Comparison of ENCODE assay signal across 9 cellular contexts in the genomic region with DNA sequence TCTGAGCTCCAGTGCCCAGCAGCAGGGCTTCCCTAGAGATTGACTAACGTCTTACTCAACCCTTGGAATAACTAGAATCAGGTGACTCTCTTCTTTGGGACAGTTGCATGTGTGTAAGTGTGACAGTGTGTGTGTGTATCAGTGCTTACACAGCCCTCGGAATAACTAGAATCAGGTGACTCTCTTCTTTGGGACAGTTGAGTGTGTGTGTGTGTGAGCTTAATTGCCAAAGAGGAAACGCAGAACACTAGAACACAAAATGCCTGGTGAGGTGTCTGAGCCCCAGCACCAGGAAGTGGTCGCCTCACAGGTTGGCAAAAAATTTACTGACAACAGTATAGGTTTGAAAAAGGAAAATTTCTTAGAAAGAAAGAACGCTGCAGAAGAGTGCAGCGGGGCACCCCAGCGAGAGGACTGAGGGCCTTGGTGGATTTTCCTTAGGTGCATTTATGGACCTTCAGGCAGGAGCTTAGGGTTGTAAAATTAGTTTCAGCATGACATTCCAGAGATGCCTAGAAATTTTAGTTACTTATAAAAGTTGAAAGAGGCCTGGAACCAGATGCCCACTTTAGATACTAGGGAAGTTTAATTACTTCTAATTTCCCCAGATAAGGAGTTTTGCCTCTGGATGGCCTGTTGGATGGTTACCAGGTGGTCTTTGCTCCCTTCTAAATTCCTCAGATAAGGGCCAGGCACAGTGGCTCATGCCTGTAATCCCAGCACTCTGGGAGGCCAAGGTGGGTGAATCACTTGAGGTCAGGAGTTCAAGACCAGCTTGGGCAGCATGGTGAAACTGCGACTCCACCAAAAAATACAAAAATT. TPM values are rescaled to one million over a fixed set of nuclear protein-coding genes. Genes with fewer than 3 reads are reported as not detected.
DNase-seq lines count a peak whose midpoint lies in the region; ATAC-seq and TF ChIP-seq lines count a peak whose summit lies in the region.
"Had no signal": no experiment of that assay in that cellular context is flagged by ENCODE, and none has a peak within 500 bp of the region (broad histone marks: within the 10 kb centered on the region; RNA-seq: fewer than 3 reads in every experiment).

No MANE protein-coding gene starts in this region.

- H3K4me1 ChIP-seq in endodermal cell (ENCODE audit: control insufficient read depth, insufficient read depth, low read length) (peaks cover 12% of the 10 kb centered on the region), breast epithelium (peaks cover 5 to 13% of the 10 kb centered on the region in 2 donors)

- CTCF ChIA-PET in activated CD4-positive, alpha-beta T cell treated with anti-CD3 and anti-CD28 coated beads, Interleukin-2, amount 10 ng/mL, durations not matched to agents 7 days and 5 days (lab: Charles Lee): interaction anchor here (1.1 to 7.7 kb wide), 7 partner anchors 8 to 61 kb away, joined by 3 to 48 read pairs (median 6); a partner anchor contains a TSS

- no peaks in the 10 kb centered on the region for H3K27me3 Mint-ChIP-seq in activated CD4-positive, alpha-beta T cell treated with anti-CD3 and anti-CD28 coated beads, Interleukin-2, amount 10 ng/mL, durations not matched to agents 7 days and 5 days
- no peaks in the 10 kb centered on the region for H3K27me3 Mint-ChIP-seq in endodermal cell (ENCODE audit: insufficient read depth)
- no peaks in the 10 kb centered on the region for H3K27me3 Mint-ChIP-seq in stimulated activated naive CD8-positive, alpha-beta T cell treated with anti-CD3 and anti-CD28 coated beads, Interleukin-15, amount 100 ng/mL, for 72 hours

- no peak for ATAC-seq in stimulated activated naive CD8-positive, alpha-beta T cell treated with anti-CD3 and anti-CD28 coated beads, Interleukin-15, amount 100 ng/mL, for 72 hours
- no peak for ATAC-seq in GM18858 (IDR thresholded peaks at IDR 0.05; ENCODE audit: unreplicated experiment)

- no peak for TF ChIP-seq CTCF in endodermal cell (conservative IDR thresholded peaks at IDR 0.05)
- TF ChIP-seq CTCF in breast epithelium (IDR thresholded peaks at IDR 0.05): no peak

- H3K27me3 ChIP-seq in endodermal cell (ENCODE audit: control insufficient read depth, insufficient read depth, low read length, poor library complexity, severe bottlenecking): no peaks in the 10 kb centered on the region
- H3K27me3 ChIP-seq in breast epithelium: no peaks in the 10 kb centered on the region

- no peaks in the 10 kb centered on the region for H3K9me3 Mint-ChIP-seq in activated CD4-positive, alpha-beta T cell treated with anti-CD3 and anti-CD28 coated beads, Interleukin-2, amount 10 ng/mL, durations not matched to agents 7 days and 5 days
- no peaks in the 10 kb centered on the region for H3K9me3 Mint-ChIP-seq in endodermal cell
- no peaks in the 10 kb centered on the region for H3K9me3 Mint-ChIP-seq in stimulated activated naive CD8-positive, alpha-beta T cell treated with anti-CD3 and anti-CD28 coated beads, Interleukin-15, amount 100 ng/mL, for 72 hours

- peak; percentile 70 for DNase-seq in activated CD4-positive, alpha-beta T cell treated with anti-CD3 and anti-CD28 coated beads, Interleukin-2, amount 10 ng/mL, durations not matched to agents 7 days and 5 days
- DNase-seq in activated CD4-positive, alpha-beta T cell treated with anti-CD3 and anti-CD28 coated beads for 48 hours: no peak
- DNase-seq in T-helper 9 cell: peak; percentile 24
- no peak for DNase-seq in endodermal cell
- peak in 1 of 2 donors; percentile 40 for DNase-seq in stimulated activated naive CD8-positive, alpha-beta T cell treated with anti-CD3 and anti-CD28 coated beads, Interleukin-15, amount 100 ng/mL, for 72 hours
- no peak for DNase-seq in NCI-H446 (lab: John Stamatoyannopoulos, UW)
- DNase-seq in breast epithelium (ENCODE audit: low spot score in 2 of 2): no peak
- DNase-seq: effector CD8-positive, alpha-beta T cell had no signal

- H3K9ac ChIP-seq in endodermal cell (ENCODE audit: extremely low read depth, low read length, poor library complexity, severe bottlenecking): no peak overlapping the region

- H3K27ac ChIP-seq in endodermal cell (ENCODE audit: low read depth, low read length) (no peak overlapping the region), breast epithelium (peak overlapping the region in 1 of 2 donors; percentile 41)

- H3K27ac Mint-ChIP-seq in activated CD4-positive, alpha-beta T cell treated with anti-CD3 and anti-CD28 coated beads, Interleukin-2, amount 10 ng/mL, durations not matched to agents 7 days and 5 days: peak overlapping the region; percentile 96
- H3K27ac Mint-ChIP-seq in endodermal cell: peak overlapping the region; percentile 58
- peak overlapping the region; percentile 23 to 81 for H3K27ac Mint-ChIP-seq in stimulated activated naive CD8-positive, alpha-beta T cell treated with anti-CD3 and anti-CD28 coated beads, Interleukin-15, amount 100 ng/mL, for 72 hours

- H3K36me3 ChIP-seq in endodermal cell (ENCODE audit: control insufficient read depth, insufficient read depth, low read length) (peaks cover 3% of the 10 kb centered on the region), breast epithelium (no peaks in the 10 kb centered on the region)

- H3K9me3 ChIP-seq in endodermal cell (ENCODE audit: control insufficient read depth, low read length) (no peaks in the 10 kb centered on the region), breast epithelium (no peaks in the 10 kb centered on the region)

- intact Hi-C loops in breast epithelium (cut with DNase I; ENCODE audit: low total_unique reads): no loop called here

- H3K4me3 ChIP-seq in endodermal cell (ENCODE audit: low read length) (no peak overlapping the region), breast epithelium (no peak overlapping the region)

- H3K4me1 Mint-ChIP-seq in activated CD4-positive, alpha-beta T cell treated with anti-CD3 and anti-CD28 coated beads, Interleukin-2, amount 10 ng/mL, durations not matched to agents 7 days and 5 days: peaks cover 64% of the 10 kb centered on the region
- H3K4me1 Mint-ChIP-seq in endodermal cell: peaks cover 42% of the 10 kb centered on the region
- peaks cover 77% of the 10 kb centered on the region for H3K4me1 Mint-ChIP-seq in stimulated activated naive CD8-positive, alpha-beta T cell treated with anti-CD3 and anti-CD28 coated beads, Interleukin-15, amount 100 ng/mL, for 72 hours

- POLR2A ChIA-PET in activated CD4-positive, alpha-beta T cell treated with anti-CD3 and anti-CD28 coated beads, Interleukin-2, amount 10 ng/mL, durations not matched to agents 7 days and 5 days (lab: Charles Lee): interaction anchor here (0.6 to 1.5 kb wide), 3 partner anchors 11 to 969 kb away, joined by 3 to 5 read pairs (median 3); no protein-coding TSS in a partner anchor

- no peak for TF ChIP-seq POLR2A in breast epithelium (IDR thresholded peaks at IDR 0.05)

- H3K36me3 Mint-ChIP-seq in activated CD4-positive, alpha-beta T cell treated with anti-CD3 and anti-CD28 coated beads, Interleukin-2, amount 10 ng/mL, durations not matched to agents 7 days and 5 days (ENCODE audit: low read depth): peaks cover 37% of the 10 kb centered on the region
- no peaks in the 10 kb centered on the region for H3K36me3 Mint-ChIP-seq in endodermal cell (ENCODE audit: low read depth)

- 95 to 96% methylated on average over 7 to 8 of the region's 8 CpGs for WGBS in endodermal cell (ENCODE audit: insufficient coverage in 1 of 2, insufficient read length in 1 of 2), 2 experiments

- H3K4me3 Mint-ChIP-seq in activated CD4-positive, alpha-beta T cell treated with anti-CD3 and anti-CD28 coated beads, Interleukin-2, amount 10 ng/mL, durations not matched to agents 7 days and 5 days: peak overlapping the region; percentile 64
- H3K4me3 Mint-ChIP-seq in endodermal cell: no peak overlapping the region
- H3K4me3 Mint-ChIP-seq in stimulated activated naive CD8-positive, alpha-beta T cell treated with anti-CD3 and anti-CD28 coated beads, Interleukin-15, amount 100 ng/mL, for 72 hours: peak overlapping the region; percentile 50 to 68

RNA-seq across cellular contexts. Expression of a gene that starts 3.7 kb away (rescaled TPM):
- total RNA-seq in activated CD4-positive, alpha-beta T cell treated with anti-CD3 and anti-CD28 coated beads, Interleukin-2, amount 10 ng/mL, durations not matched to agents 7 days and 5 days: 100 to 1,000 TPM; 140 to 143 TPM
- total RNA-seq in endodermal cell (10 to 100 TPM; 78.4 to 84.2 TPM), breast epithelium (10 to 100 TPM; 49.6 to 53.1 (median 52.1) TPM)
- polyA plus RNA-seq in endodermal cell (2013, experiment 1 of 2): 95.1 TPM
- polyA plus RNA-seq in endodermal cell (2013, experiment 2 of 2): 88.3 TPM

RNA-seq across cellular contexts. Expression of a gene that starts 5.4 kb away (rescaled TPM):
- total RNA-seq in activated CD4-positive, alpha-beta T cell treated with anti-CD3 and anti-CD28 coated beads, Interleukin-2, amount 10 ng/mL, durations not matched to agents 7 days and 5 days: 10 to 100 TPM; 25.0 to 29.4 TPM
- total RNA-seq in endodermal cell: 10 to 100 TPM; 21.7 to 28.4 TPM
- 5.8 TPM for polyA plus RNA-seq in endodermal cell (2013, experiment 1 of 2)
- polyA plus RNA-seq in endodermal cell (2013, experiment 2 of 2): 7.1 TPM
- total RNA-seq in breast epithelium: 10 to 100 TPM in 1 of 3 donors, 1 to 10 TPM in 2; 7.3 to 17.8 (median 9.5) TPM

RNA-seq across cellular contexts. Expression of a gene that starts 33.9 kb away (rescaled TPM):
- total RNA-seq in activated CD4-positive, alpha-beta T cell treated with anti-CD3 and anti-CD28 coated beads, Interleukin-2, amount 10 ng/mL, durations not matched to agents 7 days and 5 days: 10 to 100 TPM; 25.2 to 25.7 TPM
- total RNA-seq in endodermal cell (1 to 10 TPM; 4.9 to 5.5 TPM), breast epithelium (10 to 100 TPM in 2 of 3 donors, 1 to 10 TPM in 1; 7.5 to 11.5 (median 10.8) TPM)
- polyA plus RNA-seq in endodermal cell (2013, experiment 1 of 2): 2.8 TPM
- polyA plus RNA-seq in endodermal cell (2013, experiment 2 of 2): 3.1 TPM

RNA-seq across cellular contexts. Expression of a gene that starts 36.6 kb away (rescaled TPM):
- total RNA-seq in activated CD4-positive, alpha-beta T cell treated with anti-CD3 and anti-CD28 coated beads, Interleukin-2, amount 10 ng/mL, durations not matched to agents 7 days and 5 days: 10 to 100 TPM; 82.2 to 92.7 TPM
- total RNA-seq in endodermal cell (1 to 10 TPM; 6.7 to 6.8 TPM), breast epithelium (10 to 100 TPM; 15.4 to 31.2 (median 20.2) TPM)
- polyA plus RNA-seq in endodermal cell (2013, experiment 1 of 2): 4.8 TPM
- 3.8 TPM for polyA plus RNA-seq in endodermal cell (2013, experiment 2 of 2)

RNA-seq across cellular contexts. Expression of a gene that starts 43.2 kb away (rescaled TPM):
- 100 to 1,000 TPM; 117 to 119 TPM for total RNA-seq in activated CD4-positive, alpha-beta T cell treated with anti-CD3 and anti-CD28 coated beads, Interleukin-2, amount 10 ng/mL, durations not matched to agents 7 days and 5 days
- total RNA-seq in endodermal cell (10 to 100 TPM; 40.7 to 41.9 TPM), breast epithelium (10 to 100 TPM; 52.7 to 84.5 (median 65.2) TPM)
- 32.6 TPM for polyA plus RNA-seq in endodermal cell (2013, experiment 1 of 2)
- 27.3 TPM for polyA plus RNA-seq in endodermal cell (2013, experiment 2 of 2)

Comparison
In these comparisons a context has a peak if more than half of its experiments do, and no peak if none do; other contexts are left out.
1. DNase-seq: peak in activated CD4-positive, alpha-beta T cell treated with anti-CD3 and anti-CD28 coated beads, Interleukin-2, amount 10 ng/mL, durations not matched to agents 7 days and 5 days (single experiment) and T-helper 9 cell (single experiment); none in activated CD4-positive, alpha-beta T cell treated with anti-CD3 and anti-CD28 coated beads for 48 hours (single experiment), endodermal cell (single experiment), NCI-H446 (0 of 2) and breast epithelium (0 of 2).
2. Peak in every context shown above with its lines, with median percentiles within 50 percentile points of each other: H3K27ac Mint-ChIP-seq.